In genomic region chr14:103207038-103207403, GRCh38 we compare ENCODE assay signal across 10 cellular contexts.
DNase-seq lines count a peak whose midpoint lies in the region; ATAC-seq and TF ChIP-seq lines count a peak whose summit lies in the region.
"Had no signal": no experiment of that assay in that cellular context is flagged by ENCODE, and none has a peak within 500 bp of the region (broad histone marks: within the 10 kb centered on the region; RNA-seq: fewer than 3 reads in every experiment).

No MANE protein-coding gene starts in this region.

- H3K9me3 ChIP-seq in esophagus squamous epithelium = peaks cover 0 to 31% (median 11%) of the 10 kb centered on the region in 3 donors
- no peaks in the 10 kb centered on the region for H3K9me3 ChIP-seq in upper lobe of right lung

- H3K9me3 Mint-ChIP-seq in mesothelial cell of epicardium = peaks cover 13% of the 10 kb centered on the region

- H3K27ac ChIP-seq in esophagus squamous epithelium (peak overlapping the region; percentile 54 to 91 (median 79)), upper lobe of right lung (peak overlapping the region; percentile 76)

- intact Hi-C loops in esophagus squamous epithelium (cut with DNase I) (no loop called here), upper lobe of right lung (cut with DNase I) (no loop called here)

- peaks cover 13% of the 10 kb centered on the region for H3K4me1 Mint-ChIP-seq in mesothelial cell of epicardium

- peaks cover 4 to 40% (median 9%) of the 10 kb centered on the region in 3 donors for H3K4me1 ChIP-seq in esophagus squamous epithelium
- peaks cover 5% of the 10 kb centered on the region for H3K4me1 ChIP-seq in upper lobe of right lung

- 5 to 44% methylated on average over 13 to 15 of the region's 23 CpGs for WGBS in esophagus squamous epithelium, 2 donors

- peak overlapping the region; percentile 89 for H3K27ac Mint-ChIP-seq in mesothelial cell of epicardium

- peaks cover 21% of the 10 kb centered on the region for H3K27me3 Mint-ChIP-seq in mesothelial cell of epicardium (ENCODE audit: low read depth)

- no peaks in the 10 kb centered on the region for H3K36me3 ChIP-seq in esophagus squamous epithelium
- H3K36me3 ChIP-seq in upper lobe of right lung = no peaks in the 10 kb centered on the region

- ATAC-seq in upper lobe of right lung (peak; percentile 78), HG03442 (IDR thresholded peaks at IDR 0.05; ENCODE audit: unreplicated experiment) (no peak), GM18873 (IDR thresholded peaks at IDR 0.05; ENCODE audit: low FRiP score, unreplicated experiment) (no peak)

- peaks cover 0 to 48% (median 0%) of the 10 kb centered on the region in 4 donors for H3K27me3 ChIP-seq in esophagus squamous epithelium
- peaks cover 19% of the 10 kb centered on the region for H3K27me3 ChIP-seq in upper lobe of right lung

- H3K4me3 Mint-ChIP-seq in mesothelial cell of epicardium = peak overlapping the region; percentile 72

- DNase-seq in NCI-H524 (lab: John Stamatoyannopoulos, UW) (peak; percentile 36 to 56), NCI-H524 treated with DMSO at 0.1 percent for 48 hours (lab: John Stamatoyannopoulos, UW) (no peak), esophagus squamous epithelium (lab: John Stamatoyannopoulos, UW) (no peak), mesothelial cell of epicardium (ENCODE audit: low spot score in 2 of 2, unreplicated experiment in 2 of 2) (no peak), upper lobe of right lung (peak; percentile 82), GM19240 (ENCODE audit: insufficient read length, low spot score) (no peak)
- DNase-seq: AML-193, MV-4-11 had no signal

- peak overlapping the region; percentile 31 to 75 (median 49) for H3K4me3 ChIP-seq in esophagus squamous epithelium
- H3K4me3 ChIP-seq in upper lobe of right lung = peak overlapping the region; percentile 49

- H3K36me3 Mint-ChIP-seq in mesothelial cell of epicardium = peaks cover 4% of the 10 kb centered on the region

- no peak for TF ChIP-seq POLR2A in esophagus squamous epithelium (IDR thresholded peaks at IDR 0.05)

- TF ChIP-seq CTCF in esophagus squamous epithelium (IDR thresholded peaks at IDR 0.05) = no peak
- TF ChIP-seq CTCF in mesothelial cell of epicardium (IDR thresholded peaks at IDR 0.05; ENCODE audit: unreplicated experiment) = no peak
- no peak for TF ChIP-seq CTCF in upper lobe of right lung (IDR thresholded peaks at IDR 0.05)

Comparison
In these comparisons a context has a peak if more than half of its experiments do, and no peak if none do; other contexts are left out.
1. DNase-seq: peak in NCI-H524 (2 of 2) and upper lobe of right lung (single experiment); none in NCI-H524 treated with DMSO at 0.1 percent for 48 hours (single experiment), esophagus squamous epithelium (single experiment), mesothelial cell of epicardium (0 of 2) and GM19240 (single experiment).